ENCODE assay signal across 11 cellular contexts in genomic region chr9:129557192-129558036, GRCh38.
DNase-seq lines count a peak whose midpoint lies in the region; ATAC-seq, FAIRE-seq and TF ChIP-seq lines count a peak whose summit lies in the region.
"Had no signal": no experiment of that assay in that cellular context is flagged by ENCODE, and none has a peak within 500 bp of the region (broad histone marks: within the 10 kb centered on the region; RNA-seq: fewer than 3 reads in every experiment).

No MANE protein-coding gene starts in this region.

- TF ChIP-seq POLR2A in HepG2 (IDR thresholded peaks at IDR 0.05; ENCODE audit: insufficient read depth in 1 of 2, low read depth in 2 of 2, low read length in 2 of 2) (peak in 1 of 2 experiments; percentile 49; a peak in 2 of 4 replicates), uterus (IDR thresholded peaks at IDR 0.05) (no peak)

- H3K9me3 ChIP-seq in HepG2 (ENCODE audit: low read length): no peaks in the 10 kb centered on the region
- H3K9me3 ChIP-seq in uterus: no peaks in the 10 kb centered on the region
- H3K9me3 ChIP-seq: Peyer's patch, tibial artery had no signal

- H3K36me3 ChIP-seq in HepG2 (replicated peaks in 1 of 2; ENCODE audit: control insufficient read depth in 1 of 2, insufficient read depth in 2 of 2, low read length in 2 of 2) (no peaks in the 10 kb centered on the region), uterus (no peaks in the 10 kb centered on the region)
- H3K36me3 ChIP-seq: Peyer's patch, tibial artery had no signal

- no peak overlapping the region for H3K4me3 ChIP-seq in astrocyte of the cerebellum (ENCODE audit: low read depth, low read length)
- peak overlapping the region; percentile 8 to 65 (median 44); a peak in 5 of 6 replicates for H3K4me3 ChIP-seq in HepG2 (replicated peaks in 1 of 3; ENCODE audit: insufficient read depth in 1 of 3, low read depth in 2 of 3, low read length in 3 of 3)
- no peak overlapping the region for H3K4me3 ChIP-seq in uterus
- H3K4me3 ChIP-seq: Peyer's patch, tibial artery had no signal

- no peak overlapping the region for H2AFZ ChIP-seq in HepG2 (ENCODE audit: low read length)

- POLR2A ChIA-PET in HepG2 (lab: Yijun Ruan, JAX): interaction anchor here (0.6 to 5.6 kb wide), 23 partner anchors 9 to 418 kb away, joined by 3 to 136 read pairs (median 5); partner anchors contain the start of genes IER5L and NTMT1

- no peak overlapping the region for H3K27ac Mint-ChIP-seq in natural killer cell treated with Interleukin-12 subunit alpha and Interleukin-12 subunit beta and Interleukin-15 and Interleukin-18, amount 100 ng/mL, for 72 hours
- H3K27ac Mint-ChIP-seq in natural killer cell (no peak overlapping the region), type B pancreatic cell (peak overlapping the region; percentile 85)
- H3K27ac Mint-ChIP-seq: CD8-positive, alpha-beta T cell had no signal

- H3K27ac ChIP-seq in HepG2 (ENCODE audit: extremely low read length, insufficient read depth, low read length) (peak overlapping the region; percentile 95), uterus (no peak overlapping the region)
- H3K27ac ChIP-seq: Peyer's patch, tibial artery had no signal

- no peaks in the 10 kb centered on the region for H3K79me2 ChIP-seq in HepG2 (ENCODE audit: insufficient read depth, low read length)

- peak overlapping the region; percentile 83 for H3K9ac ChIP-seq in HepG2 (ENCODE audit: insufficient read depth, low read depth, low read length)

- TF ChIP-seq CTCF in natural killer cell (IDR thresholded peaks at IDR 0.05) (no peak), astrocyte of the cerebellum (IDR thresholded peaks at IDR 0.05; ENCODE audit: low read depth, low read length, missing control alignments) (no peak), HepG2 (CRISPR knock-in tag; IDR thresholded peaks at IDR 0.05) (0 out of 2 replicates have a peak, but pooled peaks have one; percentile 5), type B pancreatic cell (conservative IDR thresholded peaks at IDR 0.05) (no peak), uterus (IDR thresholded peaks at IDR 0.05) (no peak)

- peak; percentile 78 for TF ChIP-seq RAD21 in HepG2 (CRISPR knock-in tag; IDR thresholded peaks at IDR 0.05)

- DNase-seq in natural killer cell treated with Interleukin-12 subunit alpha and Interleukin-12 subunit beta and Interleukin-15 and Interleukin-18, amount 100 ng/mL, for 72 hours (ENCODE audit: low spot score): peak; percentile 51
- DNase-seq in natural killer cell (no peak), astrocyte of the cerebellum (ENCODE audit: low read depth) (peak; percentile 76), HepG2 (ENCODE audit: low spot score) (peak; percentile 97), type B pancreatic cell (ENCODE audit: extremely low spot score, unreplicated experiment) (peak; percentile 88), uterus (no peak), GDM1 (lab: John Stamatoyannopoulos, UW) (no peak)
- DNase-seq: CD8-positive, alpha-beta T cell; Peyer's patch; tibial artery had no signal

- no peaks in the 10 kb centered on the region for H4K20me1 ChIP-seq in HepG2 (ENCODE audit: insufficient read depth, low read length)

- H3K27me3 Mint-ChIP-seq in natural killer cell treated with Interleukin-12 subunit alpha and Interleukin-12 subunit beta and Interleukin-15 and Interleukin-18, amount 100 ng/mL, for 72 hours: peaks cover 0 to 6% of the 10 kb centered on the region in 2 donors
- H3K27me3 Mint-ChIP-seq in natural killer cell (ENCODE audit: low read depth in 2 of 2) (peaks cover 0 to 6% of the 10 kb centered on the region in 2 donors), type B pancreatic cell (no peaks in the 10 kb centered on the region)

- peak; percentile 98 for FAIRE-seq in HepG2 (lab: Jason Lieb, UNC)

- in situ Hi-C loops in astrocyte of the cerebellum (cut with HindIII; ENCODE audit: low sequenced_read_pairs) (no loop called here), HepG2 (cut with HindIII; ENCODE audit: extremely low pct_ligation_motif_present, low pct_unique_long_range_greater_than_20kb) (no loop called here)

- CTCF ChIA-PET in HepG2 (lab: Yijun Ruan, JAX; ENCODE audit: low intra/inter-chr PET ratio, low total read pairs): no interaction called here

- 6% methylated on average over 17 of the region's 24 CpGs for WGBS in HepG2 (ENCODE audit: low lambda C conversion rate)

- peaks cover 97% of the 10 kb centered on the region for H3K4me1 ChIP-seq in HepG2 (ENCODE audit: insufficient read depth, low read length)
- H3K4me1 ChIP-seq in uterus: no peaks in the 10 kb centered on the region
- H3K4me1 ChIP-seq: Peyer's patch had no signal

- H3K4me1 Mint-ChIP-seq in natural killer cell treated with Interleukin-12 subunit alpha and Interleukin-12 subunit beta and Interleukin-15 and Interleukin-18, amount 100 ng/mL, for 72 hours (ENCODE audit: low read depth in 2 of 2): no peaks in the 10 kb centered on the region
- H3K4me1 Mint-ChIP-seq in natural killer cell: no peaks in the 10 kb centered on the region
- H3K4me1 Mint-ChIP-seq in type B pancreatic cell (ENCODE audit: unreplicated experiment): peaks cover 51% of the 10 kb centered on the region

- H3K4me3 Mint-ChIP-seq in natural killer cell treated with Interleukin-12 subunit alpha and Interleukin-12 subunit beta and Interleukin-15 and Interleukin-18, amount 100 ng/mL, for 72 hours: no peak overlapping the region
- H3K4me3 Mint-ChIP-seq in natural killer cell (no peak overlapping the region), type B pancreatic cell (peak overlapping the region; percentile 60)
- H3K4me3 Mint-ChIP-seq: CD8-positive, alpha-beta T cell had no signal

- H3K4me2 ChIP-seq in HepG2 (ENCODE audit: low read depth, low read length): peak overlapping the region; percentile 86

- H3K9me3 Mint-ChIP-seq in natural killer cell treated with Interleukin-12 subunit alpha and Interleukin-12 subunit beta and Interleukin-15 and Interleukin-18, amount 100 ng/mL, for 72 hours: no peaks in the 10 kb centered on the region
- H3K9me3 Mint-ChIP-seq in natural killer cell (no peaks in the 10 kb centered on the region), type B pancreatic cell (no peaks in the 10 kb centered on the region)
- H3K9me3 Mint-ChIP-seq: CD8-positive, alpha-beta T cell had no signal

- H3K27me3 ChIP-seq in HepG2 (ENCODE audit: control insufficient read depth in 1 of 2, insufficient read depth in 2 of 2, low read length in 2 of 2) (no peaks in the 10 kb centered on the region), uterus (no peaks in the 10 kb centered on the region)
- H3K27me3 ChIP-seq: Peyer's patch, tibial artery had no signal

- TF ChIP-seq EP300 in HepG2 (IDR thresholded peaks at IDR 0.05; ENCODE audit: low read depth in 2 of 2, low read length in 2 of 2) (peak; percentile 78 to 98; a peak in 3 of 4 replicates), HepG2 (CRISPR knock-in tag; IDR thresholded peaks at IDR 0.05; ENCODE audit: borderline replicate concordance) (peak; percentile 99)

- no peaks in the 10 kb centered on the region for H3K36me3 Mint-ChIP-seq in natural killer cell treated with Interleukin-12 subunit alpha and Interleukin-12 subunit beta and Interleukin-15 and Interleukin-18, amount 100 ng/mL, for 72 hours
- H3K36me3 Mint-ChIP-seq in natural killer cell: no peaks in the 10 kb centered on the region
- no peaks in the 10 kb centered on the region for H3K36me3 Mint-ChIP-seq in type B pancreatic cell
- H3K36me3 Mint-ChIP-seq: CD8-positive, alpha-beta T cell had no signal

- no TSS peak for BruUV-seq in HepG2 (replicated peaks; lab: Mats Ljungman, UMichigan)

- intact Hi-C loops in natural killer cell (cut with micrococcal nuclease) (loop anchor here (10.0 kb wide), 1 partner anchor 63 kb away; no protein-coding TSS in a partner anchor), HepG2 (cut with micrococcal nuclease; ENCODE audit: unreplicated experiment) (loop anchor here (5.0 kb wide), 1 partner anchor 60 kb away; no protein-coding TSS in a partner anchor), uterus (cut with DNase I; ENCODE audit: low total_unique reads) (no loop called here)

- ATAC-seq in natural killer cell treated with Interleukin-12 subunit alpha and Interleukin-12 subunit beta and Interleukin-15 and Interleukin-18, amount 100 ng/mL, for 72 hours: no peak
- no peak for ATAC-seq in natural killer cell
- ATAC-seq in HepG2: peak; percentile 82
- no peak for ATAC-seq in GM18870 (IDR thresholded peaks at IDR 0.05; ENCODE audit: unreplicated experiment)
- ATAC-seq: CD8-positive, alpha-beta T cell had no signal

TF ChIP-seq in HepG2, 621 proteins besides CTCF, POLR2A, EP300 and RAD21 (continues in another document):
- TF ChIP-seq NFIB (CRISPR knock-in tag; IDR thresholded peaks at IDR 0.05; ENCODE audit: borderline replicate concordance) (no peak), ZNF878 (CRISPR knock-in tag; IDR thresholded peaks at IDR 0.05) (peak; percentile 95), ZNF546 (CRISPR knock-in tag; conservative IDR thresholded peaks at IDR 0.05) (peak; percentile 64; the same call in 1 of the 2 replicates), BATF2 (CRISPR knock-in tag; IDR thresholded peaks at IDR 0.05) (no peak), ZNF790 (CRISPR knock-in tag; IDR thresholded peaks at IDR 0.05; ENCODE audit: borderline replicate concordance) (peak; percentile 62; the same call in 1 of the 2 replicates), ARID3A (IDR thresholded peaks at IDR 0.05; ENCODE audit: low read depth, low read length) (no peak)

Comparison
In these comparisons a context has a peak if more than half of its experiments do, and no peak if none do; other contexts are left out.
1. DNase-seq: peak in natural killer cell treated with Interleukin-12 subunit alpha and Interleukin-12 subunit beta and Interleukin-15 and Interleukin-18, amount 100 ng/mL, for 72 hours (single experiment), astrocyte of the cerebellum (single experiment), HepG2 (single experiment) and type B pancreatic cell (single experiment); none in natural killer cell (single experiment), uterus (0 of 2) and GDM1 (single experiment).
2. H3K4me3 ChIP-seq: peak in HepG2 (3 of 3); none in astrocyte of the cerebellum (single experiment) and uterus (0 of 2).